Comparison of ENCODE assay signal across 7 cellular contexts in the genomic region with DNA sequence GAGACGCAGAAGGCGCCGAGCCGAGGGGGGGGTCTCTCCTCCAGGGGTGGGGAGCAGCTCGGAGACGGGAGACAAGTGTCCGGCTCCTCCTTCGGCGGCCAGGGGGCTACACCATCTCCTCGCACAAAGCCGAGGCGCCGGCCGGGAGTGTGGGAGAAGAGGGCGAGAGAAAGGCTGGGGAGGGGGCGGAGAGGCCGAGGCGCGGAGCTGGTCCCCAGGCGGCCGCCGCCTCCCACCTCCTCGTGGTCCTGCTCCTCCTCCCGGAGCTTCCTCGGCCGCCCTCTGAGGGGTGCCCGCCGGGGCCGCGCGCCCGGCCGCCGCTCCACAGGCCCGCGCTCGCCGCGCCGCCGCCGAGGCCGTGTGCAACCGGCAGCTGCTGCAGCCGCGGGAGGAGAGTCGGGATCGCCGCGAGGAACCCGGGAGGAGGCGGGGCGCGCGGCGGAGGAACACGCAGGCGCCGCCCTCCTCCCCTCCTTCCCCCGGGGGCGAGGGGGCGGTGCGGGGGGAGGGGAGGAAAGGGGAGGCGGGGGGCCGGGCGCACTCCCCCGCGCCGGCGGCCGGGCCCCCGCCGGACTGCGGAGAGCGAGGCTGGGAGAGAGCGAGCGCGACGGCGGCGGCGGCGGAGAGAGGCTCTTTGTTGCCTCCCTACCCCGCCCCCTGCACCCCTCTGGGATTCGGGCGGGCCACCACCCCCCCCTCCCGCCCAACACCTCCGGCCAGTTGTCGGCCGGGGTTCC. TPM values are rescaled to one million over a fixed set of nuclear protein-coding genes. Genes with fewer than 3 reads are reported as not detected.
DNase-seq lines count a peak whose midpoint lies in the region; ATAC-seq, FAIRE-seq and TF ChIP-seq lines count a peak whose summit lies in the region.

Gene ENAH (minus strand): TSS at position 398 of the 737 bp plus-strand sequence. CDS start 433 bp downstream, outside the sequence.

- no peak for FAIRE-seq in GM12892 (lab: Jason Lieb, UNC)

- intact Hi-C loops in esophagus muscularis mucosa (cut with DNase I) = loop anchor here (5.0 to 10.0 kb wide), 2 partner anchors 119 to 168 kb away; no protein-coding TSS in a partner anchor
- intact Hi-C loops in mucosa of descending colon (cut with DNase I, micrococcal nuclease) = no loop called here

- H3K36me3 ChIP-seq in esophagus muscularis mucosa = no peaks in the 10 kb centered on the region
- no peaks in the 10 kb centered on the region for H3K36me3 ChIP-seq in mucosa of descending colon (ENCODE audit: low read depth)

- H3K4me1 Mint-ChIP-seq in activated T-cell treated with anti-CD3 and anti-CD28 coated beads, Interleukin-2, amount 50 U/mL, for 4 hours (ENCODE audit: low read depth) = peaks cover 15% of the 10 kb centered on the region
- H3K4me1 Mint-ChIP-seq in stimulated activated naive CD8-positive, alpha-beta T cell treated with anti-CD3 and anti-CD28 coated beads, Interleukin-15, Interleukin-2, amounts not matched to agents 100 ng/mL and 50 ng/mL, for 24 hours (ENCODE audit: low read depth) = peaks cover 15% of the 10 kb centered on the region

- H3K9me3 Mint-ChIP-seq in activated T-cell treated with anti-CD3 and anti-CD28 coated beads, Interleukin-2, amount 50 U/mL, for 4 hours = no peaks in the 10 kb centered on the region
- no peaks in the 10 kb centered on the region for H3K9me3 Mint-ChIP-seq in stimulated activated naive CD8-positive, alpha-beta T cell treated with anti-CD3 and anti-CD28 coated beads, Interleukin-15, Interleukin-2, amounts not matched to agents 100 ng/mL and 50 ng/mL, for 24 hours

- H3K9me3 ChIP-seq in esophagus muscularis mucosa (no peaks in the 10 kb centered on the region), mucosa of descending colon (no peaks in the 10 kb centered on the region)

- H3K27me3 Mint-ChIP-seq in activated T-cell treated with anti-CD3 and anti-CD28 coated beads, Interleukin-2, amount 50 U/mL, for 4 hours (ENCODE audit: low read depth) = peaks cover 32% of the 10 kb centered on the region
- H3K27me3 Mint-ChIP-seq in stimulated activated naive CD8-positive, alpha-beta T cell treated with anti-CD3 and anti-CD28 coated beads, Interleukin-15, Interleukin-2, amounts not matched to agents 100 ng/mL and 50 ng/mL, for 24 hours = peaks cover 59% of the 10 kb centered on the region

- TF ChIP-seq CTCF in esophagus muscularis mucosa (IDR thresholded peaks at IDR 0.05) (no peak), mucosa of descending colon (IDR thresholded peaks at IDR 0.05) (no peak)

- H3K27me3 ChIP-seq in esophagus muscularis mucosa = peaks cover 0 to 8% (median 0%) of the 10 kb centered on the region in 4 donors

- no peak for TF ChIP-seq EP300 in esophagus muscularis mucosa (IDR thresholded peaks at IDR 0.05)

- H3K4me3 Mint-ChIP-seq in activated T-cell treated with anti-CD3 and anti-CD28 coated beads, Interleukin-2, amount 50 U/mL, for 4 hours = peak within 1 kb of the TSS; percentile 84
- H3K4me3 Mint-ChIP-seq in stimulated activated naive CD8-positive, alpha-beta T cell treated with anti-CD3 and anti-CD28 coated beads, Interleukin-15, Interleukin-2, amounts not matched to agents 100 ng/mL and 50 ng/mL, for 24 hours = peak within 1 kb of the TSS; percentile 87

- peak; percentile 67 for ATAC-seq in HG03354 (IDR thresholded peaks at IDR 0.05; ENCODE audit: poor library complexity, severe bottlenecking, unreplicated experiment)
- ATAC-seq in activated T-cell treated with anti-CD3 and anti-CD28 coated beads, Interleukin-2, amount 50 U/mL, for 4 hours = peak; percentile 78 to 82
- ATAC-seq in mucosa of descending colon = peak; percentile 90

- TF ChIP-seq POLR2A in GM12892 (IDR thresholded peaks at IDR 0.05; ENCODE audit: low read depth, low read length) (no peak), esophagus muscularis mucosa (IDR thresholded peaks at IDR 0.05; ENCODE audit: low read depth) (peak; percentile 38)

- H3K4me3 ChIP-seq in esophagus muscularis mucosa = peak within 1 kb of the TSS; percentile 93 to 98 (median 96)
- peak within 1 kb of the TSS; percentile 76 for H3K4me3 ChIP-seq in mucosa of descending colon

- peak within 1 kb of the TSS; percentile 96 to 100 (median 98) for H3K27ac ChIP-seq in esophagus muscularis mucosa (replicated peaks in 1 of 4)

- H3K36me3 Mint-ChIP-seq in activated T-cell treated with anti-CD3 and anti-CD28 coated beads, Interleukin-2, amount 50 U/mL, for 4 hours (ENCODE audit: insufficient read depth) = no peaks in the 10 kb centered on the region
- no peaks in the 10 kb centered on the region for H3K36me3 Mint-ChIP-seq in stimulated activated naive CD8-positive, alpha-beta T cell treated with anti-CD3 and anti-CD28 coated beads, Interleukin-15, Interleukin-2, amounts not matched to agents 100 ng/mL and 50 ng/mL, for 24 hours (ENCODE audit: low read depth)

- H3K27ac Mint-ChIP-seq in stimulated activated naive CD8-positive, alpha-beta T cell treated with anti-CD3 and anti-CD28 coated beads, Interleukin-15, Interleukin-2, amounts not matched to agents 100 ng/mL and 50 ng/mL, for 24 hours = peak within 1 kb of the TSS; percentile 33

- H3K4me1 ChIP-seq in esophagus muscularis mucosa (peaks cover 28 to 58% (median 55%) of the 10 kb centered on the region in 4 donors), mucosa of descending colon (ENCODE audit: low read depth) (peaks cover 6% of the 10 kb centered on the region)

- 0% methylated on average over 13 of the region's 90 CpGs for WGBS in esophagus muscularis mucosa

- DNase-seq in GM12892 (ENCODE audit: insufficient read length) (peak; percentile 39), NCI-H774 (lab: John Stamatoyannopoulos, UW) (peak; percentile 93), esophagus muscularis mucosa (ENCODE audit: extremely low spot score) (no peak), mucosa of descending colon (peak; percentile 71 to 83 (median 82))
- DNase-seq in activated T-cell treated with anti-CD3 and anti-CD28 coated beads, Interleukin-2, amount 50 U/mL, for 4 hours = peak; percentile 28

RNA-seq across cellular contexts. Expression of gene ENAH, which starts in this region (rescaled TPM):
- 0.15 TPM for polyA plus RNA-seq in GM12892 (2012; ENCODE audit: missing spikeins)
- 1 to 10 TPM in 2 of 3 donors, under 1 TPM in 1; 0.90 to 1.3 (median 1.1) TPM for total RNA-seq in activated T-cell treated with anti-CD3 and anti-CD28 coated beads, Interleukin-2, amount 50 U/mL, for 4 hours
- total RNA-seq in esophagus muscularis mucosa = 100 to 1,000 TPM; 198 to 229 (median 201) TPM
- total RNA-seq in mucosa of descending colon = 100 to 1,000 TPM in 1 of 3 donors, 10 to 100 TPM in 2; 17.6 to 130 (median 41.3) TPM

Comparison
In these comparisons a context has a peak if more than half of its experiments do, and no peak if none do; other contexts are left out.
1. RNA of gene ENAH (total RNA-seq): 198 to 229 TPM in esophagus muscularis mucosa and 17.6 to 130 TPM in mucosa of descending colon; 0.90 to 1.3 TPM in activated T-cell treated with anti-CD3 and anti-CD28 coated beads, Interleukin-2, amount 50 U/mL, for 4 hours; every median in the first group is over 4 times any median in the second.
2. Peak in every context shown above with its lines, with median percentiles within 50 percentile points of each other: ATAC-seq.